ENCODE assay signal across 10 cellular contexts in genomic region chr10:53839437-53840039, GRCh38.
A peak's percentile ranks its signal among the peaks of the same experiment; 100 is the strongest.
DNase-seq lines count a peak whose midpoint lies in the region; ATAC-seq and TF ChIP-seq lines count a peak whose summit lies in the region.
"Had no signal": no experiment of that assay in that cellular context is flagged by ENCODE, and none has a peak within 500 bp of the region (broad histone marks: within the 10 kb centered on the region; RNA-seq: fewer than 3 reads in every experiment).

No MANE protein-coding gene starts in this region.

- H3K4me3 Mint-ChIP-seq in neural crest cell: no peak overlapping the region

- H3K27me3 Mint-ChIP-seq in neural crest cell (ENCODE audit: low read depth): no peaks in the 10 kb centered on the region

- H3K9me3 Mint-ChIP-seq in neural crest cell: no peaks in the 10 kb centered on the region

- TF ChIP-seq CTCF in GM12865 (IDR thresholded peaks at IDR 0.05; ENCODE audit: insufficient read depth, low read depth, low read length, missing control alignments): peak; percentile 26
- peak; percentile 26 for TF ChIP-seq CTCF in cardiac fibroblast (IDR thresholded peaks at IDR 0.05; ENCODE audit: low read depth, low read length)
- peak; percentile 75 for TF ChIP-seq CTCF in neural crest cell (conservative IDR thresholded peaks at IDR 0.05)

- H3K36me3 Mint-ChIP-seq in neural crest cell (ENCODE audit: low read depth): no peaks in the 10 kb centered on the region

- H3K27ac Mint-ChIP-seq in neural crest cell (ENCODE audit: unreplicated experiment): no peak overlapping the region

- ATAC-seq in HG03135 (IDR thresholded peaks at IDR 0.05; ENCODE audit: unreplicated experiment) (no peak), HG02870 (IDR thresholded peaks at IDR 0.05; ENCODE audit: unreplicated experiment) (no peak)

- peaks cover 5% of the 10 kb centered on the region for H3K4me1 Mint-ChIP-seq in neural crest cell

- DNase-seq in GM12865 (ENCODE audit: low read depth): peak; percentile 21
- DNase-seq in NCI-H1694 (lab: John Stamatoyannopoulos, UW): peak; percentile 5
- peak; percentile 34 to 39 for DNase-seq in cardiac fibroblast (ENCODE audit: low read depth in 2 of 2)
- no peak for DNase-seq in neural crest cell (ENCODE audit: low read depth, low spot score)
- DNase-seq in stimulated activated naive CD4-positive, alpha-beta T cell (lab: John Stamatoyannopoulos, UW): no peak
- no peak for DNase-seq in NCI-H524 (lab: John Stamatoyannopoulos, UW)
- DNase-seq: anterior cingulate cortex, sigmoid colon had no signal

- no peak overlapping the region for H3K4me3 ChIP-seq in GM12865 (ENCODE audit: low read depth, low read length)
- H3K4me3 ChIP-seq in cardiac fibroblast (replicated peaks in 1 of 2; ENCODE audit: low read depth in 2 of 2, low read length in 2 of 2): no peak overlapping the region
- H3K4me3 ChIP-seq: sigmoid colon had no signal

Comparison
In these comparisons a context has a peak if more than half of its experiments do, and no peak if none do; other contexts are left out.
1. DNase-seq: peak in GM12865 (single experiment), NCI-H1694 (single experiment) and cardiac fibroblast (2 of 2); none in neural crest cell (single experiment), stimulated activated naive CD4-positive, alpha-beta T cell (0 of 6) and NCI-H524 (0 of 2).
2. Peak in every context shown above with its lines, with median percentiles within 50 percentile points of each other: CTCF ChIP-seq.